ENCODE assay signal across 24 cellular contexts in the genomic region with DNA sequence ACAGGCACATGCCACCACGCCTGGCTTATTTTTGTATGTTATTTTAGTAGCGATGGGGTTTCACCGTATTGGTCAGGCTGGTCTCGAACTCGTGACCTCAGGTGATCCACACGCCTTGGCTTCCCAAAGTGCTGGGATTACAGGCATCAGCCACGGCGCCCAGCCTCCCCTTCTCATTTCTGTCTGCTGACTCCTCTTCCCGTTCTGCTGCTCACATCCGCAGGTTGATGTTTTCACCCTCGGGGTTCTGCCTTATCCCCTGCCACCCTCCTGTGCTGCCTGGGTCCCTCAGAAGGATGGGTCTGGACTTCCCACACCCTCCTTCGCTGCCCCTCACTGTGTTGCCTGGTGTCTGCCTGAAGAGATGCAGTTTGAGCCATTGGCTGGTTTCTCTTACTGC. TPM values are rescaled to one million over a fixed set of nuclear protein-coding genes. Genes with fewer than 3 reads are reported as not detected.
DNase-seq lines count a peak whose midpoint lies in the region; ATAC-seq, FAIRE-seq and TF ChIP-seq lines count a peak whose summit lies in the region.
"Had no signal": no experiment of that assay in that cellular context is flagged by ENCODE, and none has a peak within 500 bp of the region (broad histone marks: within the 10 kb centered on the region; RNA-seq: fewer than 3 reads in every experiment).

No MANE protein-coding gene starts in this region.

- no peak overlapping the region for H4K8ac ChIP-seq in H1 (ENCODE audit: extremely low read depth, insufficient read depth, low read length)

- no peaks in the 10 kb centered on the region for H3K79me1 ChIP-seq in H1 (ENCODE audit: low read depth, low read length)

- no peak overlapping the region for H2AFZ ChIP-seq in H1 (ENCODE audit: low read length)

- no peak overlapping the region for H3K4me2 ChIP-seq in H1 (ENCODE audit: insufficient read depth in 1 of 2, low read depth in 2 of 2, low read length in 2 of 2)
- H3K4me2 ChIP-seq: A549 had no signal

- no peak overlapping the region for H3K56ac ChIP-seq in H1 (replicated peaks; ENCODE audit: insufficient read length, low read depth, low read length)

- H2BK20ac ChIP-seq in H1 (ENCODE audit: low read length) = no peak overlapping the region

- peaks cover 75% of the 10 kb centered on the region for H3K27me3 Mint-ChIP-seq in osteocyte (ENCODE audit: unreplicated experiment)
- H3K27me3 Mint-ChIP-seq in type B pancreatic cell = peaks cover 8% of the 10 kb centered on the region
- peaks cover 52 to 65% of the 10 kb centered on the region in 2 donors for H3K27me3 Mint-ChIP-seq in effector memory CD8-positive, alpha-beta T cell

- no peak overlapping the region for H3K18ac ChIP-seq in H1 (ENCODE audit: extremely low read depth, low read length)

- H3K14ac ChIP-seq in H1 (ENCODE audit: insufficient read length) = no peak overlapping the region

- 91% methylated on average over 12 of the region's 12 CpGs for WGBS in right cardiac atrium
- WGBS in H1 (ENCODE audit: extremely low coverage in 1 of 2, insufficient coverage in 1 of 2, insufficient read length in 1 of 2, insufficient replicate concordance in 2 of 2, low coverage in 1 of 2, low lambda C conversion rate in 2 of 2, missing lambda C conversion rate in 1 of 2), 2 experiments = 92% methylated on average over 12 of the region's 12 CpGs; no CpG with 5 or more reads in 1 of the 2 experiments

- TF ChIP-seq EP300 in H1 (IDR thresholded peaks at IDR 0.05; ENCODE audit: borderline replicate concordance in 1 of 2, low read depth in 2 of 2, low read length in 2 of 2) = no peak

- H3K4me3 Mint-ChIP-seq in osteocyte (ENCODE audit: unreplicated experiment) = no peak overlapping the region
- no peak overlapping the region for H3K4me3 Mint-ChIP-seq in type B pancreatic cell
- no peak overlapping the region for H3K4me3 Mint-ChIP-seq in effector memory CD8-positive, alpha-beta T cell
- H3K4me3 Mint-ChIP-seq: CD4-positive, alpha-beta memory T cell had no signal

- H3K36me3 ChIP-seq in H1 (ENCODE audit: control insufficient read depth in 2 of 4, insufficient read depth in 4 of 4, low read length in 3 of 4) = no peaks in the 10 kb centered on the region

- H2BK5ac ChIP-seq in H1 (ENCODE audit: low read depth, low read length) = no peak overlapping the region

- no peaks in the 10 kb centered on the region for H3K9me3 ChIP-seq in right cardiac atrium (ENCODE audit: control insufficient read depth, low read length)
- no peaks in the 10 kb centered on the region for H3K9me3 ChIP-seq in H1 (ENCODE audit: insufficient read depth in 2 of 2, low read depth in 1 of 2, low read length in 1 of 2)
- H3K9me3 ChIP-seq: A549 had no signal

- CTCF ChIA-PET in H1 (lab: Charles Lee; ENCODE audit: partially characterized antibody) = interaction anchor here (0.8 to 7.0 kb wide), 6 partner anchors 15 to 267 kb away, joined by 3 to 76 read pairs (median 4); a partner anchor contains a TSS
- CTCF ChIA-PET in GM10248 (lab: Yijun Ruan, JAX) = no interaction called here

- no peak overlapping the region for H3K4ac ChIP-seq in H1 (replicated peaks; ENCODE audit: insufficient read length, low read depth, low read length)

- TF ChIP-seq CTCF in H1 (IDR thresholded peaks at IDR 0.05; ENCODE audit: control extremely low read depth in 1 of 3, insufficient read depth in 1 of 3, low read depth in 1 of 3, low read length in 3 of 3) (no peak), osteocyte (IDR thresholded peaks at IDR 0.05) (no peak), type B pancreatic cell (conservative IDR thresholded peaks at IDR 0.05) (no peak), GM10248 (IDR thresholded peaks at IDR 0.05; ENCODE audit: control extremely low read depth, extremely low read depth, low read depth, missing control alignments) (no peak)

- no peak for TF ChIP-seq POLR2A in H1 (IDR thresholded peaks at IDR 0.05; ENCODE audit: control extremely low read depth in 1 of 2, low read depth in 2 of 2, low read length in 2 of 2)

- H3K36me3 Mint-ChIP-seq in osteocyte (ENCODE audit: unreplicated experiment) = no peaks in the 10 kb centered on the region
- H3K36me3 Mint-ChIP-seq in type B pancreatic cell = no peaks in the 10 kb centered on the region
- no peaks in the 10 kb centered on the region for H3K36me3 Mint-ChIP-seq in effector memory CD8-positive, alpha-beta T cell (ENCODE audit: insufficient read depth)
- H3K36me3 Mint-ChIP-seq: CD4-positive, alpha-beta memory T cell had no signal

- H3K4me3 ChIP-seq in right cardiac atrium (ENCODE audit: low read length) = no peak overlapping the region
- H3K4me3 ChIP-seq in H1 (ENCODE audit: extremely low read depth in 1 of 4, insufficient read depth in 2 of 4, low read depth in 3 of 4, low read length in 4 of 4) = no peak overlapping the region
- H3K4me3 ChIP-seq: A549 had no signal

- POLR2A ChIA-PET in H1 (lab: Charles Lee; ENCODE audit: partially characterized antibody) = no interaction called here
- POLR2A ChIA-PET in GM10248 (lab: Yijun Ruan, JAX) = no interaction called here

- H2BK120ac ChIP-seq in H1 (replicated peaks; ENCODE audit: low read depth, low read length) = no peak overlapping the region

- H3K23me2 ChIP-seq in H1 (ENCODE audit: low read depth, low read length) = no peaks in the 10 kb centered on the region

- H3K9ac ChIP-seq in H1 (replicated peaks in 1 of 4; ENCODE audit: extremely low read depth in 1 of 4, low read depth in 3 of 4, low read length in 3 of 4) = no peak overlapping the region

- H3K27ac Mint-ChIP-seq in osteocyte (ENCODE audit: unreplicated experiment) (no peak overlapping the region), type B pancreatic cell (no peak overlapping the region)
- H3K27ac Mint-ChIP-seq in effector memory CD8-positive, alpha-beta T cell = no peak overlapping the region

- H4K5ac ChIP-seq in H1 (ENCODE audit: insufficient read length, low read depth, low read length) = no peak overlapping the region

- no peak overlapping the region for H2AK5ac ChIP-seq in H1 (ENCODE audit: low read depth, low read length)

- TF ChIP-seq RAD21 in H1 (IDR thresholded peaks at IDR 0.05 in 1 of 2, conservative IDR thresholded peaks at IDR 0.05 in 1 of 2; ENCODE audit: low read depth in 2 of 2, low read length in 2 of 2) = no peak

- no peaks in the 10 kb centered on the region for H3K9me3 Mint-ChIP-seq in osteocyte (ENCODE audit: unreplicated experiment)
- H3K9me3 Mint-ChIP-seq in type B pancreatic cell = no peaks in the 10 kb centered on the region
- H3K9me3 Mint-ChIP-seq in effector memory CD8-positive, alpha-beta T cell = no peaks in the 10 kb centered on the region
- H3K9me3 Mint-ChIP-seq: CD4-positive, alpha-beta memory T cell had no signal

- no peak overlapping the region for H3K23ac ChIP-seq in H1 (ENCODE audit: insufficient read length)

- H3K4me1 Mint-ChIP-seq in osteocyte (ENCODE audit: unreplicated experiment) (no peaks in the 10 kb centered on the region), type B pancreatic cell (ENCODE audit: unreplicated experiment) (peaks cover 33% of the 10 kb centered on the region)
- H3K4me1 Mint-ChIP-seq in effector memory CD8-positive, alpha-beta T cell (ENCODE audit: low read depth in 2 of 2) = peaks cover 0 to 1% of the 10 kb centered on the region in 2 donors

- H2BK12ac ChIP-seq in H1 (ENCODE audit: low read depth, low read length) = no peak overlapping the region

- H4K20me1 ChIP-seq in H1 (replicated peaks in 1 of 2; ENCODE audit: control insufficient read depth in 1 of 2, insufficient read depth in 2 of 2, low read length in 2 of 2) = no peaks in the 10 kb centered on the region

- ATAC-seq in right cardiac atrium = no peak
- ATAC-seq in effector memory CD8-positive, alpha-beta T cell (replicated peaks) = no peak
- ATAC-seq: A549 had no signal

- H4K91ac ChIP-seq in H1 (replicated peaks; ENCODE audit: insufficient read length, low read length) = no peak overlapping the region

- no peak for FAIRE-seq in H1 (lab: Jason Lieb, UNC)
- FAIRE-seq: A549, GM12892 had no signal

- H3K27ac ChIP-seq in right cardiac atrium (ENCODE audit: low read length) (no peak overlapping the region), H1 (ENCODE audit: low read depth, low read length) (no peak overlapping the region)
- H3K27ac ChIP-seq: A549 had no signal

- DNase-seq in cardiac septum (ENCODE audit: low spot score) (peak; percentile 44), right cardiac atrium (no peak), H1 (ENCODE audit: low read depth in 1 of 2, low spot score in 2 of 2) (no peak), osteocyte (ENCODE audit: extremely low spot score, unreplicated experiment) (peak; percentile 63), type B pancreatic cell (ENCODE audit: extremely low spot score, unreplicated experiment) (peak; percentile 34), germinal center (ENCODE audit: low spot score) (no peak), GM10248 (ENCODE audit: extremely low spot score) (no peak)
- DNase-seq in effector memory CD8-positive, alpha-beta T cell = no peak
- DNase-seq: 8988T; C1 segment of cervical spinal cord; Calu3; CD4-positive, alpha-beta memory T cell; COR-L47; DMS53; DMS79 treated with DMSO at 0.1 percent for 48 hours; GF-D8; GOT3; H7; HCEC 1CT had no signal

- H3K27me3 ChIP-seq in right cardiac atrium (ENCODE audit: control insufficient read depth, insufficient read depth) = no peaks in the 10 kb centered on the region
- no peaks in the 10 kb centered on the region for H3K27me3 ChIP-seq in H1 (replicated peaks in 1 of 4; ENCODE audit: control insufficient read depth in 3 of 4, extremely low read depth in 1 of 4, insufficient read depth in 3 of 4, low read length in 3 of 4)

- H3K79me2 ChIP-seq in H1 (ENCODE audit: control insufficient read depth in 1 of 2, insufficient read depth in 2 of 2, low read length in 2 of 2) = no peaks in the 10 kb centered on the region

- intact Hi-C loops in cardiac septum (cut with DNase I) (loop anchor here (10.0 kb wide), 1 partner anchor 338 kb away; a partner anchor contains a TSS), right cardiac atrium (cut with DNase I) (no loop called here)

- H3K4me1 ChIP-seq in right cardiac atrium (ENCODE audit: control insufficient read depth, insufficient read depth, low read length) = no peaks in the 10 kb centered on the region
- H3K4me1 ChIP-seq in H1 (replicated peaks in 1 of 4; ENCODE audit: control insufficient read depth in 3 of 4, insufficient read depth in 4 of 4, low read length in 3 of 4) = no peaks in the 10 kb centered on the region; a peak in 3 of 7 replicates
- H3K4me1 ChIP-seq: A549 had no signal

- H2BK15ac ChIP-seq in H1 (ENCODE audit: low read length) = peak overlapping the region; percentile 22; the same call in 1 of the 2 replicates

RNA-seq across cellular contexts. Expression of a gene that starts 19.2 kb away (rescaled TPM):
- not detected for total RNA-seq in cardiac septum
- total RNA-seq in right cardiac atrium = under 1 TPM in 1 of 4 donors, not detected in 3; 0.50 TPM
- 0.29 TPM for polyA plus RNA-seq in right cardiac atrium
- total RNA-seq in H1 (2021; fragmentation: NEBNext Ultra II Directional; extraction: Animal tissue kit (Norgen Biotek cat#: 25700)) = not detected in 2 replicates
- not detected in 2 replicates for polyA plus RNA-seq in H1 (2011; rRNA removed)
- polyA plus RNA-seq in H1 (2011; cell fraction: cytosol; rRNA removed) = not detected
- not detected for polyA plus RNA-seq in H1 (2011; cell fraction: nucleus; rRNA removed)
- not detected in 4 replicates for polyA plus RNA-seq in H1 (2012, experiment 1 of 2)
- polyA plus RNA-seq in H1 (2012, experiment 2 of 2) = not detected
- polyA plus RNA-seq in H1 (2013, experiment 1 of 2) = not detected
- polyA plus RNA-seq in H1 (2013, experiment 2 of 2) = not detected
- not detected in 2 replicates for polyA minus RNA-seq in H1 (2011; rRNA and poly(A)+ RNA removed)
- not detected for polyA minus RNA-seq in H1 (2011; cell fraction: cytosol; rRNA and poly(A)+ RNA removed)
- not detected for polyA minus RNA-seq in H1 (2011; cell fraction: nucleus; rRNA and poly(A)+ RNA removed)
- total RNA-seq in osteocyte = not detected in 2 replicates
- 0.31 TPM in 1 of 2 replicates, not detected in the other for total RNA-seq in type B pancreatic cell (ENCODE audit: low replicate concordance)
- total RNA-seq: Calu3; CD4-positive, alpha-beta memory T cell; Daoy; G401; H7 had no signal
- polyA plus RNA-seq: A549; BJ; CD4-positive, alpha-beta memory T cell had no signal

RNA-seq across cellular contexts. Expression of a gene that starts 22.4 kb away (rescaled TPM):
- total RNA-seq in cardiac septum (not detected), right cardiac atrium (not detected), osteocyte (not detected in 2 replicates), type B pancreatic cell (ENCODE audit: low replicate concordance) (0.79 and 1.8 TPM in 2 replicates)
- polyA plus RNA-seq in right cardiac atrium (0.05 TPM), H1 (2011; rRNA removed) (12.4 and 17.6 TPM in 2 replicates)
- 16.3 and 17.9 TPM in 2 replicates for total RNA-seq in H1 (2021; fragmentation: NEBNext Ultra II Directional; extraction: Animal tissue kit (Norgen Biotek cat#: 25700))
- 20.1 TPM for polyA plus RNA-seq in H1 (2011; cell fraction: cytosol; rRNA removed)
- polyA plus RNA-seq in H1 (2011; cell fraction: nucleus; rRNA removed) = 12.2 TPM
- polyA plus RNA-seq in H1 (2012, experiment 1 of 2) = 11.4 to 17.1 TPM (median 16.1 TPM) in 4 replicates
- polyA plus RNA-seq in H1 (2012, experiment 2 of 2) = 5.5 TPM
- 16.5 TPM for polyA plus RNA-seq in H1 (2013, experiment 1 of 2)
- polyA plus RNA-seq in H1 (2013, experiment 2 of 2) = 15.8 TPM
- 15.6 and 22.2 TPM in 2 replicates for polyA minus RNA-seq in H1 (2011; rRNA and poly(A)+ RNA removed)
- 6.5 TPM for polyA minus RNA-seq in H1 (2011; cell fraction: cytosol; rRNA and poly(A)+ RNA removed)
- polyA minus RNA-seq in H1 (2011; cell fraction: nucleus; rRNA and poly(A)+ RNA removed) = 9.1 TPM
- total RNA-seq: Calu3; CD4-positive, alpha-beta memory T cell; G401 had no signal
- polyA plus RNA-seq: BJ; CD4-positive, alpha-beta memory T cell had no signal

RNA-seq across cellular contexts. Expression of a gene that starts 23.7 kb away (rescaled TPM):
- total RNA-seq in cardiac septum (7.1 TPM), right cardiac atrium (1 to 10 TPM; 6.1 to 9.5 (median 9.2) TPM), osteocyte (10.5 and 14.6 TPM in 2 replicates), type B pancreatic cell (ENCODE audit: low replicate concordance) (11.9 and 13.5 TPM in 2 replicates)
- polyA plus RNA-seq in right cardiac atrium (5.7 TPM), H1 (2011; rRNA removed) (4.8 and 8.7 TPM in 2 replicates)
- 20.0 and 22.6 TPM in 2 replicates for total RNA-seq in H1 (2021; fragmentation: NEBNext Ultra II Directional; extraction: Animal tissue kit (Norgen Biotek cat#: 25700))
- 9.9 TPM for polyA plus RNA-seq in H1 (2011; cell fraction: cytosol; rRNA removed)
- 7.3 TPM for polyA plus RNA-seq in H1 (2011; cell fraction: nucleus; rRNA removed)
- polyA plus RNA-seq in H1 (2012, experiment 1 of 2) = 18.0 to 36.2 TPM (median 26.7 TPM) in 4 replicates
- 6.0 TPM for polyA plus RNA-seq in H1 (2012, experiment 2 of 2)
- polyA plus RNA-seq in H1 (2013, experiment 1 of 2) = 30.4 TPM
- polyA plus RNA-seq in H1 (2013, experiment 2 of 2) = 32.4 TPM
- polyA minus RNA-seq in H1 (2011; rRNA and poly(A)+ RNA removed) = 15.7 and 21.0 TPM in 2 replicates
- 5.9 TPM for polyA minus RNA-seq in H1 (2011; cell fraction: cytosol; rRNA and poly(A)+ RNA removed)
- 16.9 TPM for polyA minus RNA-seq in H1 (2011; cell fraction: nucleus; rRNA and poly(A)+ RNA removed)

RNA-seq across cellular contexts. Expression of a gene that starts 39.2 kb away (rescaled TPM):
- total RNA-seq in cardiac septum = 2.3 TPM
- 1 to 10 TPM; 4.3 to 7.2 (median 5.2) TPM for total RNA-seq in right cardiac atrium
- 4.9 TPM for polyA plus RNA-seq in right cardiac atrium
- 11.6 and 12.6 TPM in 2 replicates for total RNA-seq in H1 (2021; fragmentation: NEBNext Ultra II Directional; extraction: Animal tissue kit (Norgen Biotek cat#: 25700))
- 2.3 and 5.1 TPM in 2 replicates for polyA plus RNA-seq in H1 (2011; rRNA removed)
- 5.5 TPM for polyA plus RNA-seq in H1 (2011; cell fraction: cytosol; rRNA removed)
- polyA plus RNA-seq in H1 (2011; cell fraction: nucleus; rRNA removed) = 2.4 TPM
- 7.5 to 11.5 TPM (median 7.9 TPM) in 4 replicates for polyA plus RNA-seq in H1 (2012, experiment 1 of 2)
- 1.6 TPM for polyA plus RNA-seq in H1 (2012, experiment 2 of 2)
- polyA plus RNA-seq in H1 (2013, experiment 1 of 2) = 7.1 TPM
- polyA plus RNA-seq in H1 (2013, experiment 2 of 2) = 7.6 TPM
- 6.1 and 6.9 TPM in 2 replicates for polyA minus RNA-seq in H1 (2011; rRNA and poly(A)+ RNA removed)
- 4.6 TPM for polyA minus RNA-seq in H1 (2011; cell fraction: cytosol; rRNA and poly(A)+ RNA removed)
- 4.4 TPM for polyA minus RNA-seq in H1 (2011; cell fraction: nucleus; rRNA and poly(A)+ RNA removed)
- total RNA-seq in osteocyte = 4.5 and 5.1 TPM in 2 replicates
- total RNA-seq in type B pancreatic cell (ENCODE audit: low replicate concordance) = 4.3 and 6.5 TPM in 2 replicates

Comparison
In these comparisons a context has a peak if more than half of its experiments do, and no peak if none do; other contexts are left out.
1. DNase-seq: peak in cardiac septum (single experiment), osteocyte (single experiment) and type B pancreatic cell (single experiment); none in right cardiac atrium (0 of 3), H1 (0 of 2), effector memory CD8-positive, alpha-beta T cell (0 of 3), germinal center (single experiment) and GM10248 (single experiment).